ENCODE assay signal across 20 cellular contexts in the genomic region with DNA sequence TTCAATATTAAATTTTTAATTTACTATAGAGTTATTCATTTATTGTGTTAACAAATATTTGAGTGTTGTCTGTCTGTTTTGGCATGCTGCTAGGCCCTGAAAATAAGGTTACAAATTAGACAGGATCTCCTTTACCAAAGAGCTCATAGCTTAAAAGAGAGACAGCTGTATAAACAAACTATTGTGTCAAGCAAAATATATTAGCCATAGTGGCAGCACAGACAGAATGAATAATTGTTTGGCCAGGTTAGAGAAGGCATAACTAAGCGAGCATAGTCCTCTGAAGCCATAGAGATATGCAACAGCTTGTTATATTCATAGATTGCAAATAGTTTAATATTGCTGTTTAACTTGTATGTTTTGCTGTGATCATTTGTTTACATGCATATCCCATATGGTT.
DNase-seq lines count a peak whose midpoint lies in the region; ATAC-seq and TF ChIP-seq lines count a peak whose summit lies in the region.
"Had no signal": no experiment of that assay in that cellular context is flagged by ENCODE, and none has a peak within 500 bp of the region (broad histone marks: within the 10 kb centered on the region; RNA-seq: fewer than 3 reads in every experiment).

No MANE protein-coding gene starts in this region.

- TF ChIP-seq CTCF in nephron (IDR thresholded peaks at IDR 0.05; ENCODE audit: unreplicated experiment in 3 of 3), result no peak
- TF ChIP-seq CTCF in adrenal gland (IDR thresholded peaks at IDR 0.05), result no peak

- no peak for TF ChIP-seq POLR2A in adrenal gland (IDR thresholded peaks at IDR 0.05)

- 85 to 93% (median 91%) methylated on average over 1 of the region's 1 CpG for WGBS in adrenal gland, 4 donors

- H3K27ac ChIP-seq in adrenal gland, result no peak overlapping the region
- H3K27ac ChIP-seq: coronary artery, SK-N-MC had no signal

- no peaks in the 10 kb centered on the region for H3K9me3 Mint-ChIP-seq in nephron
- H3K9me3 Mint-ChIP-seq: activated naive CD4-positive, alpha-beta T cell treated with anti-CD3 and anti-CD28 coated beads, Interleukin-2, amount 10 ng/mL, durations not matched to agents 7 days and 5 days; activated T-cell treated with anti-CD3 and anti-CD28 coated beads, Interleukin-2, amount 50 U/mL, for 24 hours; CD4-positive, alpha-beta T cell; neural crest cell had no signal

- peak overlapping the region in 2 of 3 experiments; percentile 68 to 77 for H3K27ac Mint-ChIP-seq in nephron
- H3K27ac Mint-ChIP-seq: activated CD8-positive, alpha-beta T cell treated with anti-CD3 and anti-CD28 coated beads, Interleukin-2, amount 10 ng/mL, durations not matched to agents 7 days and 5 days; activated naive CD4-positive, alpha-beta T cell treated with anti-CD3 and anti-CD28 coated beads, Interleukin-2, amount 10 ng/mL, durations not matched to agents 7 days and 5 days; activated T-cell treated with anti-CD3 and anti-CD28 coated beads, Interleukin-2, amount 50 U/mL, for 24 hours; CD4-positive, alpha-beta T cell had no signal

- H3K4me1 ChIP-seq in adrenal gland (replicated peaks in 1 of 2), result no peaks in the 10 kb centered on the region

- H3K4me3 Mint-ChIP-seq in nephron, result no peak overlapping the region
- H3K4me3 Mint-ChIP-seq: activated CD8-positive, alpha-beta T cell treated with anti-CD3 and anti-CD28 coated beads, Interleukin-2, amount 10 ng/mL, durations not matched to agents 7 days and 5 days; activated naive CD4-positive, alpha-beta T cell treated with anti-CD3 and anti-CD28 coated beads, Interleukin-2, amount 10 ng/mL, durations not matched to agents 7 days and 5 days; activated T-cell treated with anti-CD3 and anti-CD28 coated beads, Interleukin-2, amount 50 U/mL, for 24 hours; CD4-positive, alpha-beta T cell; neural crest cell had no signal

- no peaks in the 10 kb centered on the region for H3K27me3 Mint-ChIP-seq in nephron (ENCODE audit: low read depth)
- H3K27me3 Mint-ChIP-seq: activated naive CD4-positive, alpha-beta T cell treated with anti-CD3 and anti-CD28 coated beads, Interleukin-2, amount 10 ng/mL, durations not matched to agents 7 days and 5 days; activated T-cell treated with anti-CD3 and anti-CD28 coated beads, Interleukin-2, amount 50 U/mL, for 24 hours; CD4-positive, alpha-beta T cell had no signal

- DNase-seq in EH (ENCODE audit: low read depth), result peak; percentile 14
- peak; percentile 38 for DNase-seq in NCI-H69 (lab: John Stamatoyannopoulos, UW)
- peak; percentile 63 for DNase-seq in dermis blood vessel endothelial cell
- DNase-seq in stimulated activated CD4-positive, alpha-beta T cell treated with anti-CD3 and anti-CD28 coated beads, Interleukin-4, amount 100 ng/mL, for 4 hours, result no peak
- no peak for DNase-seq in stimulated activated CD4-positive, alpha-beta T cell treated with anti-CD3 and anti-CD28 coated beads, Interleukin-4, amount 100 ng/mL, for 1 hour
- DNase-seq in adrenal gland, result no peak
- DNase-seq: activated CD8-positive, alpha-beta T cell treated with anti-CD3 and anti-CD28 coated beads, Interleukin-2, amount 10 ng/mL, durations not matched to agents 7 days and 5 days; activated naive CD4-positive, alpha-beta T cell treated with anti-CD3 and anti-CD28 coated beads, Interleukin-2, amount 10 ng/mL, durations not matched to agents 7 days and 5 days; activated T-cell treated with anti-CD3 and anti-CD28 coated beads, Interleukin-2, amount 50 U/mL, for 24 hours; CD4-positive, alpha-beta T cell; DMS79 treated with DMSO at 0.1 percent for 48 hours; left cardiac atrium; midbrain; retina had no signal

- peaks cover 0 to 14% of the 10 kb centered on the region in 2 donors for H3K36me3 ChIP-seq in adrenal gland (replicated peaks in 1 of 2)

- H3K4me1 Mint-ChIP-seq in nephron, result peaks cover 11% of the 10 kb centered on the region
- H3K4me1 Mint-ChIP-seq: activated naive CD4-positive, alpha-beta T cell treated with anti-CD3 and anti-CD28 coated beads, Interleukin-2, amount 10 ng/mL, durations not matched to agents 7 days and 5 days had no signal

- H3K4me3 ChIP-seq in adrenal gland, result no peak overlapping the region
- H3K4me3 ChIP-seq: coronary artery, SK-N-MC had no signal

- H3K9me3 ChIP-seq in adrenal gland (replicated peaks in 1 of 3), result no peaks in the 10 kb centered on the region

- no peak for ATAC-seq in GM21515 (IDR thresholded peaks at IDR 0.05; ENCODE audit: unreplicated experiment)
- ATAC-seq: activated CD8-positive, alpha-beta T cell treated with anti-CD3 and anti-CD28 coated beads, Interleukin-2, amount 10 ng/mL, durations not matched to agents 7 days and 5 days; Panc1 had no signal

- intact Hi-C loops in adrenal gland (cut with DNase I), result no loop called here

- H3K36me3 Mint-ChIP-seq in nephron (ENCODE audit: low read depth), result peaks cover 68% of the 10 kb centered on the region

- H3K27me3 ChIP-seq in adrenal gland, result no peaks in the 10 kb centered on the region

Comparison
In these comparisons a context has a peak if more than half of its experiments do, and no peak if none do; other contexts are left out.
1. DNase-seq: peak in EH (single experiment), NCI-H69 (single experiment) and dermis blood vessel endothelial cell (single experiment); none in stimulated activated CD4-positive, alpha-beta T cell treated with anti-CD3 and anti-CD28 coated beads, Interleukin-4, amount 100 ng/mL, for 4 hours (0 of 2), stimulated activated CD4-positive, alpha-beta T cell treated with anti-CD3 and anti-CD28 coated beads, Interleukin-4, amount 100 ng/mL, for 1 hour (single experiment) and adrenal gland (0 of 7).